ENCODE assay signal across 39 cellular contexts in the genomic region with DNA sequence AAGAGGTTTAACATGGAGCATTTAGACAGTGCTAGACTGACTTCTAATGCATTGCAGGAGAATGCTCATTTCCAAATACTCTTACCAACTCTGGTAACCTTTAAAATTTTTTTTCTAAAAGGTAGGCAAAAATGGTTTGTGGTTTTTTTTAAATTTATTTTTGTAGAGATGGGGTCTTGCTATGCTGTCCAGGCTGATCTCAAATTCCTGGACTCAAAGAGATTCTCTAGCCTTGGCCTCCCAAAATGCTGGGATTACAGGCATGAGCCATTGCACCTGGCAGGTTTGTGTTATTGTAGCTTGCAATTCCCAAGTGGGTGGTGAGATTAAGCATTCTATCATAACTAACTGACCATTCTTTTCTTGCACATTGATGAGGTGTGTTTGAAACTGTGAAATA.
"Had no signal": no experiment of that assay in that cellular context is flagged by ENCODE, and none has a peak within 500 bp of the region (broad histone marks: within the 10 kb centered on the region; RNA-seq: fewer than 3 reads in every experiment).

No MANE protein-coding gene starts in this region.

- H3K27ac Mint-ChIP-seq: activated naive CD4-positive, alpha-beta T cell treated with anti-CD3 and anti-CD28 coated beads for 36 hours; activated naive CD4-positive, alpha-beta T cell treated with anti-CD3 and anti-CD28 coated beads, Interleukin-2, amount 10 ng/mL, durations not matched to agents 7 days and 5 days; activated naive CD4-positive, alpha-beta T cell treated with anti-CD3 and anti-CD28 coated beads, Interleukin-2, amount 50 U/mL, for 24 hours; activated naive CD4-positive, alpha-beta T cell treated with anti-CD3 and anti-CD28 coated beads, Interleukin-2, amount 50 U/mL, for 72 hours; activated naive CD8-positive, alpha-beta T cell; activated naive CD8-positive, alpha-beta T cell treated with anti-CD3 and anti-CD28 coated beads for 36 hours; activated naive CD8-positive, alpha-beta T cell treated with anti-CD3 and anti-CD28 coated beads, Interleukin-2, amount 10 ng/mL, durations not matched to agents 7 days and 5 days; activated naive CD8-positive, alpha-beta T cell treated with anti-CD3 and anti-CD28 coated beads, Interleukin-2, amount 50 U/mL, for 24 hours; activated T-cell treated with anti-CD3 and anti-CD28 coated beads, Interleukin-2, amount 50 U/mL, for 24 hours; activated T-cell treated with anti-CD3 and anti-CD28 coated beads, Interleukin-2, amount 50 U/mL, for 72 hours; activated T-helper 1 cell treated with anti-CD3 and anti-CD28 coated beads, Interleukin-12 subunit alpha, Interleukin-12 subunit beta, Interleukin-2, Interleukin-4 antibody, amounts not matched to agents 30 ng/mL and 10 ng/mL and 1 ng/mL, durations not matched to agents 14 hours and 24 hours and 36 hours; activated T-helper 17 cell treated with anti-CD3 and anti-CD28 coated beads, Interleukin-2, amount 50 U/mL, for 72 hours; activated T-helper 2 cell treated with anti-CD3 and anti-CD28 coated beads, Interferon-gamma antibody, Interleukin-2, Interleukin-4, amounts not matched to agents 10 μg/mL and 5 μg/mL and 100 μg/mL, durations not matched to agents 14 hours and 24 hours and 36 hours; brain had no signal

- H3K27me3 Mint-ChIP-seq: activated naive CD4-positive, alpha-beta T cell treated with anti-CD3 and anti-CD28 coated beads, Interleukin-2, amount 50 U/mL, for 24 hours; brain had no signal

- H3K4me1 Mint-ChIP-seq: activated naive CD4-positive, alpha-beta T cell treated with anti-CD3 and anti-CD28 coated beads, Interleukin-2, amount 50 U/mL, for 24 hours; activated naive CD8-positive, alpha-beta T cell treated with anti-CD3 and anti-CD28 coated beads for 36 hours; activated naive CD8-positive, alpha-beta T cell treated with anti-CD3 and anti-CD28 coated beads, Interleukin-2, amount 10 ng/mL, durations not matched to agents 7 days and 5 days; activated naive CD8-positive, alpha-beta T cell treated with anti-CD3 and anti-CD28 coated beads, Interleukin-2, amount 50 U/mL, for 24 hours; activated T-helper 17 cell treated with anti-CD3 and anti-CD28 coated beads, Interleukin-2, amount 50 U/mL, for 72 hours; brain; central memory CD8-positive, alpha-beta T cell had no signal

- H3K4me3 Mint-ChIP-seq: activated naive CD4-positive, alpha-beta T cell treated with anti-CD3 and anti-CD28 coated beads for 36 hours; activated naive CD4-positive, alpha-beta T cell treated with anti-CD3 and anti-CD28 coated beads, Interleukin-2, amount 10 ng/mL, durations not matched to agents 7 days and 5 days; activated naive CD4-positive, alpha-beta T cell treated with anti-CD3 and anti-CD28 coated beads, Interleukin-2, amount 50 U/mL, for 24 hours; activated naive CD8-positive, alpha-beta T cell; activated naive CD8-positive, alpha-beta T cell treated with anti-CD3 and anti-CD28 coated beads for 36 hours; activated naive CD8-positive, alpha-beta T cell treated with anti-CD3 and anti-CD28 coated beads, Interleukin-2, amount 10 ng/mL, durations not matched to agents 7 days and 5 days; activated naive CD8-positive, alpha-beta T cell treated with anti-CD3 and anti-CD28 coated beads, Interleukin-2, amount 50 U/mL, for 24 hours; activated T-cell treated with anti-CD3 and anti-CD28 coated beads, Interleukin-2, amount 50 U/mL, for 24 hours; activated T-cell treated with anti-CD3 and anti-CD28 coated beads, Interleukin-2, amount 50 U/mL, for 4 hours; activated T-cell treated with anti-CD3 and anti-CD28 coated beads, Interleukin-2, amount 50 U/mL, for 72 hours; activated T-helper 1 cell treated with anti-CD3 and anti-CD28 coated beads, Interleukin-12 subunit alpha, Interleukin-12 subunit beta, Interleukin-2, Interleukin-4 antibody, amounts not matched to agents 30 ng/mL and 10 ng/mL and 1 ng/mL, durations not matched to agents 14 hours and 24 hours and 36 hours; activated T-helper 17 cell treated with anti-CD3 and anti-CD28 coated beads, Interleukin-2, amount 50 U/mL, for 72 hours; brain; central memory CD8-positive, alpha-beta T cell had no signal

- FAIRE-seq: astrocyte, bronchial epithelial cell had no signal

- H3K36me3 Mint-ChIP-seq: activated naive CD4-positive, alpha-beta T cell treated with anti-CD3 and anti-CD28 coated beads, Interleukin-2, amount 10 ng/mL, durations not matched to agents 7 days and 5 days; activated naive CD4-positive, alpha-beta T cell treated with anti-CD3 and anti-CD28 coated beads, Interleukin-2, amount 50 U/mL, for 24 hours; activated naive CD4-positive, alpha-beta T cell treated with anti-CD3 and anti-CD28 coated beads, Interleukin-2, amount 50 U/mL, for 72 hours; activated naive CD8-positive, alpha-beta T cell; activated naive CD8-positive, alpha-beta T cell treated with anti-CD3 and anti-CD28 coated beads for 36 hours; activated naive CD8-positive, alpha-beta T cell treated with anti-CD3 and anti-CD28 coated beads, Interleukin-2, amount 10 ng/mL, durations not matched to agents 7 days and 5 days had no signal

- DNase-seq: activated effector memory CD4-positive, alpha-beta T cell treated with anti-CD3 and anti-CD28 coated beads, Interleukin-2, amount 50 U/mL, for 16 hours; activated effector memory CD4-positive, alpha-beta T cell treated with Interleukin-2 at 50 U/mL for 16 hours; activated gamma-delta T cell; activated gamma-delta T cell treated with Interleukin-2 at 50 U/mL for 16 hours; activated naive CD4-positive, alpha-beta T cell; activated naive CD4-positive, alpha-beta T cell treated with anti-CD3 and anti-CD28 coated beads for 36 hours; activated naive CD4-positive, alpha-beta T cell treated with anti-CD3 and anti-CD28 coated beads, Interleukin-2, amount 10 ng/mL, durations not matched to agents 7 days and 5 days; activated naive CD4-positive, alpha-beta T cell treated with anti-CD3 and anti-CD28 coated beads, Interleukin-2, amount 50 U/mL, for 16 hours; activated naive CD4-positive, alpha-beta T cell treated with Interleukin-2 at 50 U/mL for 16 hours; activated naive CD8-positive, alpha-beta T cell treated with anti-CD3 and anti-CD28 coated beads for 36 hours; activated naive CD8-positive, alpha-beta T cell treated with anti-CD3 and anti-CD28 coated beads, Interleukin-2, amount 10 ng/mL, durations not matched to agents 7 days and 5 days; activated naive CD8-positive, alpha-beta T cell treated with anti-CD3 and anti-CD28 coated beads, Interleukin-2, amount 50 U/mL, for 24 hours; activated T-cell treated with anti-CD3 and anti-CD28 coated beads, Interleukin-2, amount 50 U/mL, for 1 hour; activated T-cell treated with anti-CD3 and anti-CD28 coated beads, Interleukin-2, amount 50 U/mL, for 24 hours; activated T-cell treated with anti-CD3 and anti-CD28 coated beads, Interleukin-2, amount 50 U/mL, for 4 hours; activated T-cell treated with anti-CD3 and anti-CD28 coated beads, Interleukin-2, amount 50 U/mL, for 48 hours; activated T-cell treated with anti-CD3 and anti-CD28 coated beads, Interleukin-2, amount 50 U/mL, for 72 hours; adrenal gland; amniotic stem cell; amygdala; anterior cingulate cortex; body of pancreas; brain microvascular endothelial cell; caudate nucleus; central memory CD4-positive, alpha-beta T cell; cerebellar nuclear complex had no signal

- H3K36me3 ChIP-seq: adrenal gland, ascending aorta, brain microvascular endothelial cell, breast epithelium, cardiac muscle cell had no signal

- H3K9me3 ChIP-seq: adrenal gland, ascending aorta, body of pancreas, breast epithelium had no signal

- H3K27me3 ChIP-seq: adrenal gland, ascending aorta, body of pancreas, brain microvascular endothelial cell, cardiac muscle cell had no signal

- H3K4me1 ChIP-seq: adrenal gland, ascending aorta, body of pancreas, breast epithelium had no signal

- H3K27ac ChIP-seq: adrenal gland, ascending aorta, body of pancreas, brain microvascular endothelial cell, breast epithelium, cardiac muscle cell had no signal

- H3K4me3 ChIP-seq: adrenal gland, ascending aorta, body of pancreas, breast epithelium, cardiac muscle cell had no signal

- H3K9me3 Mint-ChIP-seq: activated naive CD4-positive, alpha-beta T cell treated with anti-CD3 and anti-CD28 coated beads for 36 hours; activated naive CD4-positive, alpha-beta T cell treated with anti-CD3 and anti-CD28 coated beads, Interleukin-2, amount 10 ng/mL, durations not matched to agents 7 days and 5 days; activated naive CD4-positive, alpha-beta T cell treated with anti-CD3 and anti-CD28 coated beads, Interleukin-2, amount 50 U/mL, for 24 hours; activated naive CD4-positive, alpha-beta T cell treated with anti-CD3 and anti-CD28 coated beads, Interleukin-2, amount 50 U/mL, for 72 hours; activated naive CD8-positive, alpha-beta T cell treated with anti-CD3 and anti-CD28 coated beads for 36 hours; activated naive CD8-positive, alpha-beta T cell treated with anti-CD3 and anti-CD28 coated beads, Interleukin-2, amount 10 ng/mL, durations not matched to agents 7 days and 5 days; activated naive CD8-positive, alpha-beta T cell treated with anti-CD3 and anti-CD28 coated beads, Interleukin-2, amount 50 U/mL, for 24 hours; activated T-cell treated with anti-CD3 and anti-CD28 coated beads, Interleukin-2, amount 50 U/mL, for 24 hours; activated T-cell treated with anti-CD3 and anti-CD28 coated beads, Interleukin-2, amount 50 U/mL, for 4 hours; activated T-cell treated with anti-CD3 and anti-CD28 coated beads, Interleukin-2, amount 50 U/mL, for 72 hours; activated T-helper 1 cell treated with anti-CD3 and anti-CD28 coated beads, Interleukin-12 subunit alpha, Interleukin-12 subunit beta, Interleukin-2, Interleukin-4 antibody, amounts not matched to agents 30 ng/mL and 10 ng/mL and 1 ng/mL, durations not matched to agents 14 hours and 24 hours and 36 hours; activated T-helper 17 cell treated with anti-CD3 and anti-CD28 coated beads, Interleukin-2, amount 50 U/mL, for 72 hours; activated T-helper 2 cell treated with anti-CD3 and anti-CD28 coated beads, Interferon-gamma antibody, Interleukin-2, Interleukin-4, amounts not matched to agents 10 μg/mL and 5 μg/mL and 100 μg/mL, durations not matched to agents 14 hours and 24 hours and 36 hours; brain; central memory CD8-positive, alpha-beta T cell had no signal

- ATAC-seq: activated naive CD4-positive, alpha-beta T cell treated with anti-CD3 and anti-CD28 coated beads, Interleukin-2, amount 50 U/mL, for 72 hours; activated naive CD8-positive, alpha-beta T cell treated with anti-CD3 and anti-CD28 coated beads, Interleukin-2, amount 50 U/mL, for 24 hours; activated T-cell treated with anti-CD3 and anti-CD28 coated beads, Interleukin-2, amount 50 U/mL, for 4 hours; activated T-cell treated with anti-CD3 and anti-CD28 coated beads, Interleukin-2, amount 50 U/mL, for 72 hours; activated T-helper 17 cell treated with anti-CD3 and anti-CD28 coated beads, Interleukin-2, amount 50 U/mL, for 72 hours; body of pancreas had no signal
